ENCODE assay signal across 20 cellular contexts in the genomic region with DNA sequence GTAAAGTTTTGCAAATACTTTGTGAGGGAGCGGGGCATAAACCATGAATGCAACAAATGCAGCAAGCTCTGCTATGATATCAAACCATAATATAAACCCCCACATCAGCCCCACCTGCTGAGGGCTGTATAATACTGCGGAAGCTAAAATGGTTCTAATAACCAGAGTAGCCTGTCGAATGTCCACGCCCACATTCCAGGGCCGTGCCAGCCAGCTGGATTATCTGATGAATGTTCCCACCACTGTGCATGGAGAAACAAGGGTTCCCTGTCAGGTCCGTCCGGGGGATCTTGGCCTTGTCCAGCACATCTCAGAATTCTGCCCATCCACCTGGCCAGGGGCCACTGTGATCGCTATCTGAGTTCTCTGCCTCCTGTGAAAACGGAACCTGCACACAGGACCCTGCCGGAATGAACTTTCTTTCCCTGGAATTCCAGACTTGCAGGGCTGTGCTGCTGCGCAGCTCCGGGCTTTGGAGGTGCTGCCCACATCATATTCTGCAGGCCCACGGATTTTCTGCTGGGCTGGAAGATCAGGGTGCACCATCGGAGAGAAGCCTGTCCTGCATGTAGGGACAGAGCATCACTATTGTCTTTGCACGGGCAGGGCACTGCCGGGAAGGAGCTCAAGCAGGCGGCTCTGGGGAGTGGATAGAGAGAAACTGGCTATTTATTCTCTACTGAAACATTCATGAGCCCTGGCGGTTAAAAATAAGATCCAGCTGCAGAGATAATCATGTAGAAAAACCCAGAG.
DNase-seq lines count a peak whose midpoint lies in the region; ATAC-seq, FAIRE-seq and TF ChIP-seq lines count a peak whose summit lies in the region.
"Had no signal": no experiment of that assay in that cellular context is flagged by ENCODE, and none has a peak within 500 bp of the region (broad histone marks: within the 10 kb centered on the region; RNA-seq: fewer than 3 reads in every experiment).

No MANE protein-coding gene starts in this region.

- ATAC-seq in activated CD8-positive, alpha-beta T cell treated with anti-CD3 and anti-CD28 coated beads, Interleukin-2, amount 10 ng/mL, durations not matched to agents 7 days and 5 days = no peak
- ATAC-seq in activated CD8-positive, alpha-beta T cell treated with anti-CD3 and anti-CD28 coated beads for 36 hours = no peak
- no peak for ATAC-seq in stimulated activated naive B cell treated with anti-CD40 and anti-IgM and Interleukin-4, amounts not matched to agents 10 μg/mL and 1 μg/mL and 100 μg/mL, for 72 hours (replicated peaks)
- no peak for ATAC-seq in HG03460 (IDR thresholded peaks at IDR 0.05; ENCODE audit: unreplicated experiment)
- ATAC-seq: activated CD4-positive, CD25-positive, alpha-beta regulatory T cell treated with anti-CD3 and anti-CD28 coated beads, Interleukin-2, amount 50 U/mL, for 24 hours; heart right ventricle; stimulated activated memory B cell treated with anti-CD40 and anti-IgM and Interleukin-4, amounts not matched to agents 10 μg/mL and 1 μg/mL and 100 μg/mL, for 72 hours; T-cell had no signal

- no peaks in the 10 kb centered on the region for H3K4me1 Mint-ChIP-seq in activated CD8-positive, alpha-beta T cell treated with anti-CD3 and anti-CD28 coated beads, Interleukin-2, amount 10 ng/mL, durations not matched to agents 7 days and 5 days (ENCODE audit: low read depth)
- no peaks in the 10 kb centered on the region for H3K4me1 Mint-ChIP-seq in activated CD8-positive, alpha-beta T cell treated with anti-CD3 and anti-CD28 coated beads for 36 hours (ENCODE audit: low read depth)
- peaks cover 0 to 9% of the 10 kb centered on the region in 2 donors for H3K4me1 Mint-ChIP-seq in stimulated activated naive B cell treated with anti-CD40 and anti-IgM and Interleukin-4, amounts not matched to agents 10 μg/mL and 1 μg/mL and 100 μg/mL, for 72 hours
- H3K4me1 Mint-ChIP-seq: CD14-positive monocyte, T-cell had no signal

- CTCF ChIA-PET in activated CD8-positive, alpha-beta T cell treated with anti-CD3 and anti-CD28 coated beads, Interleukin-2, amount 10 ng/mL, durations not matched to agents 7 days and 5 days (lab: Charles Lee) = no interaction called here
- CTCF ChIA-PET in activated CD8-positive, alpha-beta T cell treated with anti-CD3 and anti-CD28 coated beads for 36 hours (lab: Charles Lee) = interaction anchor here (0.9 kb wide), 1 partner anchor 56 kb away, joined by 3 read pairs; no protein-coding TSS in a partner anchor

- intact Hi-C loops in activated CD8-positive, alpha-beta T cell treated with anti-CD3 and anti-CD28 coated beads for 36 hours (cut with micrococcal nuclease) = no loop called here
- intact Hi-C loops in kidney (cut with DNase I) = no loop called here

- H3K27ac ChIP-seq in kidney (ENCODE audit: low read depth in 2 of 2, low read length in 2 of 2) = no peak overlapping the region
- H3K27ac ChIP-seq: brain microvascular endothelial cell, heart right ventricle had no signal

- no peak for FAIRE-seq in kidney (lab: Jason Lieb, UNC)
- FAIRE-seq: RCC 7860 had no signal

- no peak for DNase-seq in activated CD8-positive, alpha-beta T cell treated with anti-CD3 and anti-CD28 coated beads, Interleukin-2, amount 10 ng/mL, durations not matched to agents 7 days and 5 days
- no peak for DNase-seq in activated CD8-positive, alpha-beta T cell treated with anti-CD3 and anti-CD28 coated beads for 36 hours
- DNase-seq in SW480 (ENCODE audit: low spot score) (peak; percentile 42), islet precursor cell (peak; percentile 64), NCI-H446 treated with DMSO at 0.1 percent for 48 hours (lab: John Stamatoyannopoulos, UW) (no peak), kidney (no peak)
- DNase-seq in stimulated activated naive B cell treated with anti-CD40 and anti-IgM and Interleukin-4, amounts not matched to agents 10 μg/mL and 1 μg/mL and 100 μg/mL, for 72 hours = no peak
- DNase-seq: activated CD8-positive, alpha-beta memory T cell treated with anti-CD3 and anti-CD28 coated beads, Interleukin-2, amount 50 U/mL, for 4 hours; activated naive CD4-positive, alpha-beta T cell treated with anti-CD3 and anti-CD28 coated beads, Interleukin-2, amount 50 U/mL, for 16 hours; brain microvascular endothelial cell; heart right ventricle; kidney glomerular epithelial cell; NCI-H774; T-cell had no signal

- H3K27me3 Mint-ChIP-seq in activated CD8-positive, alpha-beta T cell treated with anti-CD3 and anti-CD28 coated beads, Interleukin-2, amount 10 ng/mL, durations not matched to agents 7 days and 5 days (ENCODE audit: low read depth) = no peaks in the 10 kb centered on the region
- no peaks in the 10 kb centered on the region for H3K27me3 Mint-ChIP-seq in activated CD8-positive, alpha-beta T cell treated with anti-CD3 and anti-CD28 coated beads for 36 hours
- no peaks in the 10 kb centered on the region for H3K27me3 Mint-ChIP-seq in stimulated activated naive B cell treated with anti-CD40 and anti-IgM and Interleukin-4, amounts not matched to agents 10 μg/mL and 1 μg/mL and 100 μg/mL, for 72 hours
- H3K27me3 Mint-ChIP-seq: stimulated activated memory B cell treated with anti-CD40 and anti-IgM and Interleukin-4, amounts not matched to agents 10 μg/mL and 1 μg/mL and 100 μg/mL, for 72 hours; T-cell had no signal

- POLR2A ChIA-PET in activated CD8-positive, alpha-beta T cell treated with anti-CD3 and anti-CD28 coated beads, Interleukin-2, amount 10 ng/mL, durations not matched to agents 7 days and 5 days (lab: Charles Lee) = interaction anchor here (0.5 kb wide), 1 partner anchor 8 kb away, joined by 3 read pairs; no protein-coding TSS in a partner anchor
- POLR2A ChIA-PET in activated CD8-positive, alpha-beta T cell treated with anti-CD3 and anti-CD28 coated beads for 36 hours (lab: Charles Lee) = interaction anchor here (0.8 kb wide), 1 partner anchor 13 kb away, joined by 3 read pairs; no protein-coding TSS in a partner anchor

- H3K4me1 ChIP-seq in kidney (ENCODE audit: control insufficient read depth in 1 of 2, insufficient read depth in 1 of 2, low read depth in 1 of 2, low read length in 2 of 2) = no peaks in the 10 kb centered on the region

- H3K9me3 Mint-ChIP-seq in activated CD8-positive, alpha-beta T cell treated with anti-CD3 and anti-CD28 coated beads, Interleukin-2, amount 10 ng/mL, durations not matched to agents 7 days and 5 days (ENCODE audit: insufficient read depth) = peaks cover 6% of the 10 kb centered on the region
- no peaks in the 10 kb centered on the region for H3K9me3 Mint-ChIP-seq in activated CD8-positive, alpha-beta T cell treated with anti-CD3 and anti-CD28 coated beads for 36 hours
- H3K9me3 Mint-ChIP-seq in stimulated activated naive B cell treated with anti-CD40 and anti-IgM and Interleukin-4, amounts not matched to agents 10 μg/mL and 1 μg/mL and 100 μg/mL, for 72 hours = peaks cover 0 to 6% of the 10 kb centered on the region in 2 donors

- peaks cover 69% of the 10 kb centered on the region for H3K36me3 Mint-ChIP-seq in activated CD8-positive, alpha-beta T cell treated with anti-CD3 and anti-CD28 coated beads, Interleukin-2, amount 10 ng/mL, durations not matched to agents 7 days and 5 days (ENCODE audit: low read depth)
- H3K36me3 Mint-ChIP-seq in activated CD8-positive, alpha-beta T cell treated with anti-CD3 and anti-CD28 coated beads for 36 hours (ENCODE audit: low read depth) = peaks cover 53% of the 10 kb centered on the region
- peaks cover 71 to 82% of the 10 kb centered on the region in 2 donors for H3K36me3 Mint-ChIP-seq in stimulated activated naive B cell treated with anti-CD40 and anti-IgM and Interleukin-4, amounts not matched to agents 10 μg/mL and 1 μg/mL and 100 μg/mL, for 72 hours
- H3K36me3 Mint-ChIP-seq: CD14-positive monocyte had no signal

- H3K27ac Mint-ChIP-seq in activated CD8-positive, alpha-beta T cell treated with anti-CD3 and anti-CD28 coated beads, Interleukin-2, amount 10 ng/mL, durations not matched to agents 7 days and 5 days = peak overlapping the region; percentile 6
- no peak overlapping the region for H3K27ac Mint-ChIP-seq in activated CD8-positive, alpha-beta T cell treated with anti-CD3 and anti-CD28 coated beads for 36 hours
- H3K27ac Mint-ChIP-seq in stimulated activated naive B cell treated with anti-CD40 and anti-IgM and Interleukin-4, amounts not matched to agents 10 μg/mL and 1 μg/mL and 100 μg/mL, for 72 hours = peak overlapping the region; percentile 42
- H3K27ac Mint-ChIP-seq: CD14-positive monocyte; stimulated activated memory B cell treated with anti-CD40 and anti-IgM and Interleukin-4, amounts not matched to agents 10 μg/mL and 1 μg/mL and 100 μg/mL, for 72 hours; T-cell had no signal

- H3K4me3 Mint-ChIP-seq in activated CD8-positive, alpha-beta T cell treated with anti-CD3 and anti-CD28 coated beads, Interleukin-2, amount 10 ng/mL, durations not matched to agents 7 days and 5 days = no peak overlapping the region
- H3K4me3 Mint-ChIP-seq in activated CD8-positive, alpha-beta T cell treated with anti-CD3 and anti-CD28 coated beads for 36 hours = no peak overlapping the region
- H3K4me3 Mint-ChIP-seq in stimulated activated naive B cell treated with anti-CD40 and anti-IgM and Interleukin-4, amounts not matched to agents 10 μg/mL and 1 μg/mL and 100 μg/mL, for 72 hours = no peak overlapping the region
- H3K4me3 Mint-ChIP-seq: CD14-positive monocyte; stimulated activated memory B cell treated with anti-CD40 and anti-IgM and Interleukin-4, amounts not matched to agents 10 μg/mL and 1 μg/mL and 100 μg/mL, for 72 hours; T-cell had no signal

- no peak overlapping the region for H3K9ac ChIP-seq in kidney (ENCODE audit: low read length in 2 of 2)

- H3K36me3 ChIP-seq in kidney (ENCODE audit: control insufficient read depth in 1 of 2, insufficient read depth in 2 of 2, low read length in 2 of 2) = no peaks in the 10 kb centered on the region
- H3K36me3 ChIP-seq: brain microvascular endothelial cell, heart right ventricle had no signal

- no peak overlapping the region for H3K4me3 ChIP-seq in kidney (ENCODE audit: low read length in 2 of 2)
- H3K4me3 ChIP-seq: heart right ventricle, smooth muscle cell had no signal

- no peaks in the 10 kb centered on the region for H3K9me3 ChIP-seq in kidney (ENCODE audit: control insufficient read depth in 1 of 2, low read length in 2 of 2)

- TF ChIP-seq CTCF in activated CD8-positive, alpha-beta T cell treated with anti-CD3 and anti-CD28 coated beads for 36 hours (IDR thresholded peaks at IDR 0.05) = no peak
- no peak for TF ChIP-seq CTCF in kidney (IDR thresholded peaks at IDR 0.05; ENCODE audit: borderline replicate concordance, extremely low read depth, insufficient read depth)

Comparison
In these comparisons a context has a peak if more than half of its experiments do, and no peak if none do; other contexts are left out.
1. DNase-seq: peak in SW480 (single experiment) and islet precursor cell (single experiment); none in activated CD8-positive, alpha-beta T cell treated with anti-CD3 and anti-CD28 coated beads, Interleukin-2, amount 10 ng/mL, durations not matched to agents 7 days and 5 days (single experiment), activated CD8-positive, alpha-beta T cell treated with anti-CD3 and anti-CD28 coated beads for 36 hours (single experiment), stimulated activated naive B cell treated with anti-CD40 and anti-IgM and Interleukin-4, amounts not matched to agents 10 μg/mL and 1 μg/mL and 100 μg/mL, for 72 hours (single experiment), NCI-H446 treated with DMSO at 0.1 percent for 48 hours (single experiment) and kidney (single experiment).